8 cellular contexts compared by ENCODE assay signal in the genomic region with DNA sequence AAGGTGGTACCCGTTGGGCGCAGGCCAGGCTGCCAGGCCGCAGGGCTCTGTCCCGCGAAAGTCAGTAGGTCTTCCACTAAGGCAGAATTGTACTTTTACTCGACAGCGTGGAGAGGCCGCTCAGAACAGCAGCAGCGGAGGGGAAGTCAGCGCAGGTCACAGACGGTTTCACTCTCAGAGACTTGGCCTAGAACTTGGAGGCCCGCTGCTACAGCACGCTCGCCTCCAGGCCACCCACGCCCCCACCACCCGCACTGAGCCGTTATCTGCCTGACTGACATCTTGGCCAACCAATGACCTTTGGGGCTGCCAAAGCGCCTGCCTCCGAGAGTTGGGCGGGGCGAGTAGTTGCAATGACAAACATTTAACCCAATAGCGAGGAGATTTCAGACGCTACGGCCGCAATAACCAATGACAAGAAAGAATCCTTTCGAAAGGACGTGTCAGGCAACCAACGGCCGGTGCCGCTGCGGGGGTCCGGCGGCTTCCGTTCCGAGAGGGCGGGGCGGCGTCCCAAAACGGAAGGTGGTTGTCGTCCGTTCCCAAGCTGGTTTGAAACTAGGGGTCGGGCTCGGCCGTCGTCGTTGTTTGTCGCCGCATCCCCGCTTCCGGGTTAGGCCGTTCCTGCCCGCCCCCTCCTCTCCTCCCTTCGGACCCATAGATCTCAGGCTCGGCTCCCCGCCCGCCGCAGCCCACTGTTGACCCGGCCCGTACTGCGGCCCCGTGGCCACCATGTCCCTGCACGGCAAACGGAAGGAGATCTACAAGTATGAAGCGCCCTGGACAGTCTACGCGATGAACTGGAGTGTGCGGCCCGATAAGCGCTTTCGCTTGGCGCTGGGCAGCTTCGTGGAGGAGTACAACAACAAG. TPM values are rescaled to one million over a fixed set of nuclear protein-coding genes. Genes with fewer than 3 reads are reported as not detected.
DNase-seq lines count a peak whose midpoint lies in the region; ATAC-seq, FAIRE-seq and TF ChIP-seq lines count a peak whose summit lies in the region.

A gene with protein sequence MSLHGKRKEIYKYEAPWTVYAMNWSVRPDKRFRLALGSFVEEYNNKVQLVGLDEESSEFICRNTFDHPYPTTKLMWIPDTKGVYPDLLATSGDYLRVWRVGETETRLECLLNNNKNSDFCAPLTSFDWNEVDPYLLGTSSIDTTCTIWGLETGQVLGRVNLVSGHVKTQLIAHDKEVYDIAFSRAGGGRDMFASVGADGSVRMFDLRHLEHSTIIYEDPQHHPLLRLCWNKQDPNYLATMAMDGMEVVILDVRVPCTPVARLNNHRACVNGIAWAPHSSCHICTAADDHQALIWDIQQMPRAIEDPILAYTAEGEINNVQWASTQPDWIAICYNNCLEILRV (plus strand): TSS at position 532 of the 870 bp plus-strand sequence. CDS start 201 bp downstream, at position 733.

- H3K4me3 ChIP-seq in OCI-LY7 (ENCODE audit: low read depth, low read length, poor library complexity, severe bottlenecking) (peak within 1 kb of the TSS; percentile 94), endothelial cell of umbilical vein (replicated peaks in 1 of 3; ENCODE audit: insufficient read depth in 1 of 3, low read depth in 1 of 3, low read length in 3 of 3) (peak within 1 kb of the TSS; percentile 42 to 77 (median 64))

- TF ChIP-seq CTCF in D721Med (IDR thresholded peaks at IDR 0.05; ENCODE audit: insufficient read depth, missing control alignments) = no peak
- TF ChIP-seq CTCF in OCI-LY7 (conservative IDR thresholded peaks at IDR 0.05; ENCODE audit: low read length) = no peak
- TF ChIP-seq CTCF in endothelial cell of umbilical vein (IDR thresholded peaks at IDR 0.05; ENCODE audit: extremely low read depth in 1 of 2, insufficient read depth in 1 of 2, low read depth in 1 of 2, low read length in 2 of 2) = no peak

- dilution Hi-C loops in endothelial cell of umbilical vein (cut with MboI; ENCODE audit: extremely low pct_ligation_motif_present, low sequenced_read_pairs) = no loop called here

- BruUV-seq in OCI-LY7 (replicated peaks; lab: Mats Ljungman, UMichigan) (no TSS peak), endothelial cell of umbilical vein (replicated peaks; lab: Mats Ljungman, UMichigan) (no TSS peak)

- POLR2A ChIA-PET in OCI-LY7 (lab: Charles Lee) = interaction anchor here (0.7 to 1.1 kb wide), 3 partner anchors 52 to 86 kb away, joined by 3 read pairs; no protein-coding TSS in a partner anchor
- POLR2A ChIA-PET in endothelial cell of umbilical vein (lab: Charles Lee) = no interaction called here

- H3K9me1 ChIP-seq in endothelial cell of umbilical vein (replicated peaks; ENCODE audit: control insufficient read depth, extremely low read depth, insufficient read depth, low read length) = no peaks in the 10 kb centered on the region

- H3K4me1 ChIP-seq in OCI-LY7 (ENCODE audit: insufficient read depth, low read length, poor library complexity, severe bottlenecking) (peaks cover 16% of the 10 kb centered on the region), endothelial cell of umbilical vein (ENCODE audit: control insufficient read depth, extremely low read depth, insufficient read depth, low read length) (peaks cover 14% of the 10 kb centered on the region)

- intact Hi-C loops in OCI-LY7 (cut with micrococcal nuclease; ENCODE audit: unreplicated experiment) = loop anchor here (1.0 to 10.0 kb wide), 5 partner anchors 49 to 225 kb away; partner anchors contain the start of genes ACE, CCDC47, DDX42 and MAP3K3
- intact Hi-C loops in endothelial cell of umbilical vein (cut with micrococcal nuclease) = loop anchor here (1.0 to 5.0 kb wide), 4 partner anchors 72 to 127 kb away; partner anchors contain the start of genes CYB561 and MAP3K3

- H4K20me1 ChIP-seq in OCI-LY7 (ENCODE audit: insufficient read depth, low read length) = peaks cover 15% of the 10 kb centered on the region
- H4K20me1 ChIP-seq in endothelial cell of umbilical vein (replicated peaks; ENCODE audit: control insufficient read depth, extremely low read depth, insufficient read depth, low read length) = peaks cover 9% of the 10 kb centered on the region

- H2AFZ ChIP-seq in OCI-LY7 (ENCODE audit: low read length) = peak within 1 kb of the TSS; percentile 77
- peak within 1 kb of the TSS; percentile 94 for H2AFZ ChIP-seq in endothelial cell of umbilical vein (ENCODE audit: low read depth, low read length)

- H3K27ac ChIP-seq in OCI-LY7 (ENCODE audit: low read depth, low read length, poor library complexity, severe bottlenecking) (peak within 1 kb of the TSS; percentile 89), endothelial cell of umbilical vein (ENCODE audit: insufficient read depth, low read depth, low read length) (peak within 1 kb of the TSS; percentile 42)

- TF ChIP-seq POLR2A in endothelial cell of umbilical vein (IDR thresholded peaks at IDR 0.05; ENCODE audit: low read depth, low read length) = peak; percentile 74

- FAIRE-seq in D721Med (lab: Jason Lieb, UNC) = no peak
- FAIRE-seq in endothelial cell of umbilical vein (lab: Jason Lieb, UNC) = peak; percentile 100

- H3K79me2 ChIP-seq in OCI-LY7 (ENCODE audit: insufficient read depth, low read depth, low read length) = peaks cover 63% of the 10 kb centered on the region
- H3K79me2 ChIP-seq in endothelial cell of umbilical vein (ENCODE audit: control insufficient read depth, insufficient read depth, low read length) = peaks cover 46% of the 10 kb centered on the region

- CTCF ChIA-PET in OCI-LY7 (lab: Charles Lee; ENCODE audit: unreplicated experiment) = no interaction called here
- CTCF ChIA-PET in endothelial cell of umbilical vein (lab: Charles Lee) = interaction anchor here (1.3 to 2.6 kb wide), 3 partner anchors 11 to 62 kb away, joined by 3 to 12 read pairs (median 10); no protein-coding TSS in a partner anchor

- peak; percentile 94 for ATAC-seq in GM21526 (IDR thresholded peaks at IDR 0.05; ENCODE audit: low FRiP score, unreplicated experiment)

- H3K4me2 ChIP-seq in OCI-LY7 (ENCODE audit: low read length) (peak within 1 kb of the TSS; percentile 89), endothelial cell of umbilical vein (ENCODE audit: insufficient read depth, low read length) (peak within 1 kb of the TSS; percentile 97)

- H3K9me3 ChIP-seq in OCI-LY7 (ENCODE audit: low read length) (no peaks in the 10 kb centered on the region), endothelial cell of umbilical vein (replicated peaks; ENCODE audit: control insufficient read depth, insufficient read depth, low read length) (no peaks in the 10 kb centered on the region)

- no peaks in the 10 kb centered on the region for H3K27me3 ChIP-seq in endothelial cell of umbilical vein (ENCODE audit: control insufficient read depth in 2 of 2, insufficient read depth in 2 of 2, low read length in 2 of 2)

- H3K36me3 ChIP-seq in OCI-LY7 (ENCODE audit: insufficient read depth, low read length) (peaks cover 31% of the 10 kb centered on the region), endothelial cell of umbilical vein (ENCODE audit: control insufficient read depth in 2 of 2, extremely low read depth in 1 of 2, insufficient read depth in 2 of 2, low read length in 2 of 2) (no peaks in the 10 kb centered on the region)

- peak; percentile 97 for DNase-seq in D721Med (ENCODE audit: insufficient read length, low spot score)
- peak; percentile 98 for DNase-seq in HuH-7.5 (ENCODE audit: low spot score)
- DNase-seq in OCI-LY7 (ENCODE audit: low spot score) = peak; percentile 100
- peak; percentile 99 for DNase-seq in activated T-cell treated with anti-CD3 and anti-CD28 coated beads for 1 hour (ENCODE audit: low read depth)
- peak; percentile 100 for DNase-seq in endothelial cell of umbilical vein (ENCODE audit: low read depth, low spot score)
- peak; percentile 99 for DNase-seq in middle frontal gyrus (ENCODE audit: extremely low spot score, low spot score)
- peak; percentile 99 for DNase-seq in stimulated activated CD8-positive, alpha-beta memory T cell treated with anti-CD3 and anti-CD28 coated beads, Interleukin-2, amount 100 ng/mL, for 48 hours (ENCODE audit: low read depth in 2 of 2)

- H3K9ac ChIP-seq in endothelial cell of umbilical vein (replicated peaks; ENCODE audit: extremely low read depth, insufficient read depth, low read length) = peak within 1 kb of the TSS; percentile 54

- H3K9me2 ChIP-seq in OCI-LY7 (ENCODE audit: insufficient read depth, low read length) = no peaks in the 10 kb centered on the region

TF ChIP-seq in endothelial cell of umbilical vein, 7 proteins besides CTCF, POLR2A, EP300 and RAD21:
- no peak for TF ChIP-seq EZH2 (IDR thresholded peaks at IDR 0.05; ENCODE audit: borderline replicate concordance, low read depth, low read length, severe bottlenecking)
- TF ChIP-seq MAX (IDR thresholded peaks at IDR 0.05; ENCODE audit: insufficient read depth, insufficient read length) = no peak
- TF ChIP-seq JUN (IDR thresholded peaks at IDR 0.05; ENCODE audit: borderline replicate concordance, insufficient read depth, insufficient read length, low read depth) = no peak
- no peak for TF ChIP-seq GATA2 (IDR thresholded peaks at IDR 0.05; ENCODE audit: insufficient read depth, insufficient read length, low read depth, low read length)
- peak; percentile 62 for TF ChIP-seq POLR2AphosphoS5 (IDR thresholded peaks at IDR 0.05; ENCODE audit: insufficient read depth, low read depth, low read length)
- TF ChIP-seq MYC (IDR thresholded peaks at IDR 0.05; ENCODE audit: low read depth, low read length) = no peak

RNA-seq across cellular contexts. Expression of the gene that starts here (rescaled TPM):
- total RNA-seq in OCI-LY7 (2014; rRNA removed; shearing (Covaris generic)) = 35.4 and 46.4 TPM in 2 replicates
- total RNA-seq in OCI-LY7 (2022) (121 and 133 TPM in 2 replicates), endothelial cell of umbilical vein (89.6 and 100 TPM in 2 replicates)
- polyA plus RNA-seq in endothelial cell of umbilical vein = 82.8 and 88.2 TPM in 2 replicates
- polyA plus RNA-seq in endothelial cell of umbilical vein (2011; cell fraction: cytosol; rRNA removed) = 56.9 and 63.4 TPM in 2 replicates
- polyA plus RNA-seq in endothelial cell of umbilical vein (2011; cell fraction: nucleus; rRNA removed) = 52.2 and 55.6 TPM in 2 replicates
- polyA plus RNA-seq in endothelial cell of umbilical vein (2012) = 64.1 and 72.1 TPM in 2 replicates
- polyA minus RNA-seq in endothelial cell of umbilical vein = 140 and 148 TPM in 2 replicates
- 47.5 TPM for polyA minus RNA-seq in endothelial cell of umbilical vein (2011; cell fraction: cytosol; rRNA and poly(A)+ RNA removed)
- 24.4 and 26.9 TPM in 2 replicates for polyA minus RNA-seq in endothelial cell of umbilical vein (2011; cell fraction: nucleus; rRNA and poly(A)+ RNA removed)

Comparison
In these comparisons a context has a peak if more than half of its experiments do, and no peak if none do; other contexts are left out.
1. Peak in every context shown above with its lines: DNase-seq, ATAC-seq, H3K4me3 ChIP-seq and H3K27ac ChIP-seq.